Comparison of ENCODE assay signal across 8 cellular contexts in genomic region chr7:141557831-141558531, GRCh38. TPM values are rescaled to one million over a fixed set of nuclear protein-coding genes. Genes with fewer than 3 reads are reported as not detected.
DNase-seq lines count a peak whose midpoint lies in the region; ATAC-seq and TF ChIP-seq lines count a peak whose summit lies in the region.
"Not testable (repeated sequence)": the region's sequence is repeated elsewhere in the genome, so short reads cannot be mapped to it uniquely, and the experiment has no call there.

No MANE protein-coding gene starts in this region.

- intact Hi-C loops in CD4-positive, alpha-beta T cell (cut with DNase I, micrococcal nuclease) = loop anchor here in 1 of 2 experiments (10.0 kb wide), 1 partner anchor 543 kb away; the partner anchor contains the start of gene MRPS33
- intact Hi-C loops in PC-3 (cut with micrococcal nuclease) = loop anchor here (5.0 kb wide), 2 partner anchors 59 to 179 kb away; partner anchors contain the start of gene SSBP1
- intact Hi-C loops in activated T-helper 1 cell treated with anti-CD3 and anti-CD28 coated beads, Interleukin-12 subunit alpha, Interleukin-12 subunit beta, Interleukin-2, Interleukin-4 antibody, amounts not matched to agents 30 ng/mL and 10 ng/mL and 1 ng/mL, durations not matched to agents 14 hours and 24 hours and 36 hours (cut with micrococcal nuclease) = loop anchor here (1.0 to 10.0 kb wide), 8 partner anchors 28 to 1251 kb away; partner anchors contain the start of genes MKRN1, MRPS33, NDUFB2 and SSBP1

- not testable (repeated sequence) for H3F3A ChIP-seq in PC-3 (ENCODE audit: low read length, unreplicated experiment)

- H3K27me3 Mint-ChIP-seq in CD4-positive, alpha-beta T cell; activated T-helper 1 cell treated with anti-CD3 and anti-CD28 coated beads, Interleukin-12 subunit alpha, Interleukin-12 subunit beta, Interleukin-2, Interleukin-4 antibody, amounts not matched to agents 30 ng/mL and 10 ng/mL and 1 ng/mL, durations not matched to agents 14 hours and 24 hours and 36 hours (ENCODE audit: insufficient read depth): not testable (repeated sequence)

- POLR2A ChIA-PET in CD4-positive, alpha-beta T cell (lab: Charles Lee); PC-3 (lab: Charles Lee; ENCODE audit: unreplicated experiment): not testable (repeated sequence)

- not testable (repeated sequence) for BruUV-seq in PC-3 (replicated peaks; lab: Mats Ljungman, UMichigan)

- peaks cover 11% of the 10 kb centered on the region; the same call in 1 of the 2 replicates for H3K79me2 ChIP-seq in PC-3 (ENCODE audit: low read length)

- H3K27ac Mint-ChIP-seq in CD4-positive, alpha-beta T cell = peak overlapping the region; percentile 59
- H3K27ac Mint-ChIP-seq in activated T-helper 1 cell treated with anti-CD3 and anti-CD28 coated beads, Interleukin-12 subunit alpha, Interleukin-12 subunit beta, Interleukin-2, Interleukin-4 antibody, amounts not matched to agents 30 ng/mL and 10 ng/mL and 1 ng/mL, durations not matched to agents 14 hours and 24 hours and 36 hours = peak overlapping the region; percentile 94

- peaks cover 20% of the 10 kb centered on the region for H3K36me3 ChIP-seq in PC-3 (ENCODE audit: low read depth, low read length)

- H3K9me2 ChIP-seq in PC-3 (replicated peaks; ENCODE audit: low read length) = not testable (repeated sequence)

- H3K4me1 Mint-ChIP-seq in CD4-positive, alpha-beta T cell (ENCODE audit: low read depth) = peaks cover 33% of the 10 kb centered on the region
- peaks cover 83% of the 10 kb centered on the region for H3K4me1 Mint-ChIP-seq in activated T-helper 1 cell treated with anti-CD3 and anti-CD28 coated beads, Interleukin-12 subunit alpha, Interleukin-12 subunit beta, Interleukin-2, Interleukin-4 antibody, amounts not matched to agents 30 ng/mL and 10 ng/mL and 1 ng/mL, durations not matched to agents 14 hours and 24 hours and 36 hours (ENCODE audit: low read depth)

- not testable (repeated sequence) for DNase-seq in CD4-positive, alpha-beta T cell; activated T-helper 1 cell treated with anti-CD3 and anti-CD28 coated beads, Interleukin-12 subunit alpha, Interleukin-12 subunit beta, Interleukin-2, Interleukin-4 antibody, amounts not matched to agents 30 ng/mL and 10 ng/mL and 1 ng/mL, durations not matched to agents 14 hours and 24 hours and 36 hours (ENCODE audit: low spot score)
- peak; percentile 35 for DNase-seq in PC-3
- peak; percentile 23 to 59 for DNase-seq in cardiac fibroblast (ENCODE audit: low read depth in 2 of 2)
- peak; percentile 34 for DNase-seq in hepatic stellate cell (ENCODE audit: low spot score)
- DNase-seq in stimulated activated CD4-positive, alpha-beta T cell treated with anti-CD3 and anti-CD28 coated beads, Interleukin-2, amount 100 ng/mL, for 24 hours = peak; percentile 26 to 33

- H3K9me3 Mint-ChIP-seq in CD4-positive, alpha-beta T cell = not testable (repeated sequence)
- peaks cover 26% of the 10 kb centered on the region for H3K9me3 Mint-ChIP-seq in activated T-helper 1 cell treated with anti-CD3 and anti-CD28 coated beads, Interleukin-12 subunit alpha, Interleukin-12 subunit beta, Interleukin-2, Interleukin-4 antibody, amounts not matched to agents 30 ng/mL and 10 ng/mL and 1 ng/mL, durations not matched to agents 14 hours and 24 hours and 36 hours

- not testable (repeated sequence) for H3K27me3 ChIP-seq in CD4-positive, alpha-beta T cell (ENCODE audit: control insufficient read depth, insufficient read depth, low read length); PC-3 (ENCODE audit: low read length)

- not testable (repeated sequence) for H3K4me1 ChIP-seq in PC-3 (ENCODE audit: insufficient read depth, low read length)

- H3K27ac ChIP-seq in CD4-positive, alpha-beta T cell (ENCODE audit: low read depth, low read length); PC-3 (ENCODE audit: low read length): not testable (repeated sequence)

- not testable (repeated sequence) for H3K4me3 ChIP-seq in PC-3 (ENCODE audit: low read length); cardiac fibroblast (replicated peaks in 1 of 2; ENCODE audit: low read depth in 2 of 2, low read length in 2 of 2)

- not testable (repeated sequence) for ATAC-seq in CD4-positive, alpha-beta T cell (ENCODE audit: poor library complexity)
- ATAC-seq in GM21390 (IDR thresholded peaks at IDR 0.05; ENCODE audit: unreplicated experiment) (peak; percentile 41), HG03196 (IDR thresholded peaks at IDR 0.05; ENCODE audit: unreplicated experiment) (peak; percentile 56), PC-3 (peak; percentile 79)

- H4K20me1 ChIP-seq in PC-3 (ENCODE audit: low read length) = not testable (repeated sequence)

- H3K9me3 ChIP-seq in CD4-positive, alpha-beta T cell (ENCODE audit: control insufficient read depth, low read length); PC-3 (ENCODE audit: low read length): not testable (repeated sequence)

- H2AFZ ChIP-seq in PC-3 (ENCODE audit: low read length) = not testable (repeated sequence)

- not testable (repeated sequence) for H3K9ac ChIP-seq in PC-3 (ENCODE audit: low read length)

- not testable (repeated sequence) for H3K4me3 Mint-ChIP-seq in CD4-positive, alpha-beta T cell
- peak overlapping the region; percentile 60 for H3K4me3 Mint-ChIP-seq in activated T-helper 1 cell treated with anti-CD3 and anti-CD28 coated beads, Interleukin-12 subunit alpha, Interleukin-12 subunit beta, Interleukin-2, Interleukin-4 antibody, amounts not matched to agents 30 ng/mL and 10 ng/mL and 1 ng/mL, durations not matched to agents 14 hours and 24 hours and 36 hours

- TF ChIP-seq CTCF in CD4-positive, alpha-beta T cell (IDR thresholded peaks at IDR 0.05); PC-3 (conservative IDR thresholded peaks at IDR 0.05; ENCODE audit: low read depth, low read length); cardiac fibroblast (IDR thresholded peaks at IDR 0.05; ENCODE audit: low read depth, low read length): not testable (repeated sequence)

- H3K4me2 ChIP-seq in PC-3 (ENCODE audit: low read length) = not testable (repeated sequence)

- peaks cover 85% of the 10 kb centered on the region for H3K36me3 Mint-ChIP-seq in CD4-positive, alpha-beta T cell (ENCODE audit: low read depth)
- peaks cover 83% of the 10 kb centered on the region for H3K36me3 Mint-ChIP-seq in activated T-helper 1 cell treated with anti-CD3 and anti-CD28 coated beads, Interleukin-12 subunit alpha, Interleukin-12 subunit beta, Interleukin-2, Interleukin-4 antibody, amounts not matched to agents 30 ng/mL and 10 ng/mL and 1 ng/mL, durations not matched to agents 14 hours and 24 hours and 36 hours (ENCODE audit: low read depth)

- CTCF ChIA-PET in CD4-positive, alpha-beta T cell (lab: Charles Lee); PC-3 (lab: Charles Lee): not testable (repeated sequence)

RNA-seq across cellular contexts. Expression of gene AGK, which starts 6.8 kb away (rescaled TPM):
- 10 to 100 TPM; 18.9 to 20.5 TPM for total RNA-seq in CD4-positive, alpha-beta T cell
- 38.2 and 40.3 TPM in 2 replicates for total RNA-seq in PC-3 (2014; rRNA removed)
- 174 and 179 TPM in 2 replicates for total RNA-seq in activated T-helper 1 cell treated with anti-CD3 and anti-CD28 coated beads, Interleukin-12 subunit alpha, Interleukin-12 subunit beta, Interleukin-2, Interleukin-4 antibody, amounts not matched to agents 30 ng/mL and 10 ng/mL and 1 ng/mL, durations not matched to agents 14 hours and 24 hours and 36 hours
